Comparison of ENCODE assay signal across 1 cellular context in the genomic region with DNA sequence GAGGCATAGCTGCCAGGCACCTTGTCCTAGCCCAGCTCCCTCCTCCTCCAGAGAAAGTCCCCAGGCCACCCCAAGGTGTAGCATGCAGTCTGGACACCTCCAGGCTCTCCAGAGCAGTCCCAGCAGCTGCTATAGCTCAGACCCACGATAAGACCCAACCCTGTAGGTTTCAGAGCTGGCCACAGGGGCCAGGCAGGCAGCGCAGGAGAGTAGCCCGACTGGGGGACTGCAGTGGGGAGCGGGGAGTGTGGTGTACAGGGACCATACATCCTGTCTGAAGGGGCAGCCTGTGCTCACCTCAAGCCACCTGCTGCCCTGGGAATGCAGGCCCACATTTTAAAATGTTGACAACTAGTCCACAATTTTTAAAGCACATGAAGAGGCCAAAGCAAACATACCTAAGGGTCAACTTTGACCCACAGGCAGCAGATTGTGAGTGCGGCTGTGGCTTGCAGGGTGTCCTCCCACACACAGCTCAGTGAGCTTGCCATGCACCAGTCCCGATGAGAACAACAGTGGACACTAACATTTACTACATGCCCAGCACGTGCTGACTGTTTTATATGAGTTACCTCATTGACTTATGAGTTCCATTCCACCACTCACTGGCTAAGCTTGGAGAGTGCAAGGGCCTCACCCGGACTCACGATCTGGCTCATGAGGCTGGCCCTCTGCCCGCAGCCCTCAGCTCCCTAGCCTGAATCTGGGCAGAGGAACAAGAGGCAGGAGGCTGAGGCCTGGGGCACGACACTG.
A peak's percentile ranks its signal among the peaks of the same experiment; 100 is the strongest.
TF ChIP-seq lines count a peak whose summit lies in the region.

No MANE protein-coding gene starts in this region.

TF ChIP-seq in HepG2, 621 proteins besides CTCF, POLR2A, EP300 and RAD21 (continued from another document and continues in another):
- TF ChIP-seq HNRNPL (IDR thresholded peaks at IDR 0.05; ENCODE audit: low read depth, low read length) (0 out of 2 replicates have a peak, but pooled peaks have one; percentile 31), RFX5 (IDR thresholded peaks at IDR 0.05; ENCODE audit: low read depth, low read length) (no peak), ZNF331 (CRISPR knock-in tag; IDR thresholded peaks at IDR 0.05) (peak; percentile 63; the same call in 1 of the 2 replicates), NR2F6 (IDR thresholded peaks at IDR 0.05) (peak; percentile 81), NR2F6 (CRISPR knock-in tag; IDR thresholded peaks at IDR 0.05) (peak; percentile 85), STAT5B (CRISPR knock-in tag; IDR thresholded peaks at IDR 0.05) (no peak), FLYWCH1 (CRISPR knock-in tag; IDR thresholded peaks at IDR 0.05) (no peak), ZNF496 (CRISPR knock-in tag; IDR thresholded peaks at IDR 0.05; ENCODE audit: insufficient replicate concordance) (no peak), DMAP1 (CRISPR knock-in tag; IDR thresholded peaks at IDR 0.05) (peak; percentile 43; the same call in 1 of the 2 replicates), FOXA1 (IDR thresholded peaks at IDR 0.05) (no peak), FOXA1 (CRISPR knock-in tag; IDR thresholded peaks at IDR 0.05) (peak; percentile 51), ZNF446 (CRISPR knock-in tag; IDR thresholded peaks at IDR 0.05) (no peak), KAT7 (CRISPR knock-in tag; IDR thresholded peaks at IDR 0.05; ENCODE audit: borderline replicate concordance) (no peak), POLR2AphosphoS5 (IDR thresholded peaks at IDR 0.05; ENCODE audit: low read depth, low read length) (no peak), GATAD2A (CRISPR knock-in tag; IDR thresholded peaks at IDR 0.05) (peak; percentile 72), NRL (CRISPR knock-in tag; IDR thresholded peaks at IDR 0.05; ENCODE audit: borderline replicate concordance) (no peak), ZNF572 (CRISPR knock-in tag; IDR thresholded peaks at IDR 0.05) (no peak), ZFP36L1 (CRISPR knock-in tag; IDR thresholded peaks at IDR 0.05) (no peak), ZNF589 (CRISPR knock-in tag; conservative IDR thresholded peaks at IDR 0.05) (peak; percentile 58; the same call in 1 of the 2 replicates)
- TF ChIP-seq, protein P1, sequence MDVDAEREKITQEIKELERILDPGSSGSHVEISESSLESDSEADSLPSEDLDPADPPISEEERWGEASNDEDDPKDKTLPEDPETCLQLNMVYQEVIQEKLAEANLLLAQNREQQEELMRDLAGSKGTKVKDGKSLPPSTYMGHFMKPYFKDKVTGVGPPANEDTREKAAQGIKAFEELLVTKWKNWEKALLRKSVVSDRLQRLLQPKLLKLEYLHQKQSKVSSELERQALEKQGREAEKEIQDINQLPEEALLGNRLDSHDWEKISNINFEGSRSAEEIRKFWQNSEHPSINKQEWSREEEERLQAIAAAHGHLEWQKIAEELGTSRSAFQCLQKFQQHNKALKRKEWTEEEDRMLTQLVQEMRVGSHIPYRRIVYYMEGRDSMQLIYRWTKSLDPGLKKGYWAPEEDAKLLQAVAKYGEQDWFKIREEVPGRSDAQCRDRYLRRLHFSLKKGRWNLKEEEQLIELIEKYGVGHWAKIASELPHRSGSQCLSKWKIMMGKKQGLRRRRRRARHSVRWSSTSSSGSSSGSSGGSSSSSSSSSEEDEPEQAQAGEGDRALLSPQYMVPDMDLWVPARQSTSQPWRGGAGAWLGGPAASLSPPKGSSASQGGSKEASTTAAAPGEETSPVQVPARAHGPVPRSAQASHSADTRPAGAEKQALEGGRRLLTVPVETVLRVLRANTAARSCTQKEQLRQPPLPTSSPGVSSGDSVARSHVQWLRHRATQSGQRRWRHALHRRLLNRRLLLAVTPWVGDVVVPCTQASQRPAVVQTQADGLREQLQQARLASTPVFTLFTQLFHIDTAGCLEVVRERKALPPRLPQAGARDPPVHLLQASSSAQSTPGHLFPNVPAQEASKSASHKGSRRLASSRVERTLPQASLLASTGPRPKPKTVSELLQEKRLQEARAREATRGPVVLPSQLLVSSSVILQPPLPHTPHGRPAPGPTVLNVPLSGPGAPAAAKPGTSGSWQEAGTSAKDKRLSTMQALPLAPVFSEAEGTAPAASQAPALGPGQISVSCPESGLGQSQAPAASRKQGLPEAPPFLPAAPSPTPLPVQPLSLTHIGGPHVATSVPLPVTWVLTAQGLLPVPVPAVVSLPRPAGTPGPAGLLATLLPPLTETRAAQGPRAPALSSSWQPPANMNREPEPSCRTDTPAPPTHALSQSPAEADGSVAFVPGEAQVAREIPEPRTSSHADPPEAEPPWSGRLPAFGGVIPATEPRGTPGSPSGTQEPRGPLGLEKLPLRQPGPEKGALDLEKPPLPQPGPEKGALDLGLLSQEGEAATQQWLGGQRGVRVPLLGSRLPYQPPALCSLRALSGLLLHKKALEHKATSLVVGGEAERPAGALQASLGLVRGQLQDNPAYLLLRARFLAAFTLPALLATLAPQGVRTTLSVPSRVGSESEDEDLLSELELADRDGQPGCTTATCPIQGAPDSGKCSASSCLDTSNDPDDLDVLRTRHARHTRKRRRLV (CRISPR knock-in tag; IDR thresholded peaks at IDR 0.05): no peak
- TF ChIP-seq, protein P2, sequence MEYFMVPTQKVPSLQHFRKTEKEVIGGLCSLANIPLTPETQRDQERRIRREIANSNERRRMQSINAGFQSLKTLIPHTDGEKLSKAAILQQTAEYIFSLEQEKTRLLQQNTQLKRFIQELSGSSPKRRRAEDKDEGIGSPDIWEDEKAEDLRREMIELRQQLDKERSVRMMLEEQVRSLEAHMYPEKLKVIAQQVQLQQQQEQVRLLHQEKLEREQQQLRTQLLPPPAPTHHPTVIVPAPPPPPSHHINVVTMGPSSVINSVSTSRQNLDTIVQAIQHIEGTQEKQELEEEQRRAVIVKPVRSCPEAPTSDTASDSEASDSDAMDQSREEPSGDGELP (IDR thresholded peaks at IDR 0.05; ENCODE audit: borderline replicate concordance, low read depth): 0 out of 2 replicates have a peak, but pooled peaks have one; percentile 35
- TF ChIP-seq, protein P3, sequence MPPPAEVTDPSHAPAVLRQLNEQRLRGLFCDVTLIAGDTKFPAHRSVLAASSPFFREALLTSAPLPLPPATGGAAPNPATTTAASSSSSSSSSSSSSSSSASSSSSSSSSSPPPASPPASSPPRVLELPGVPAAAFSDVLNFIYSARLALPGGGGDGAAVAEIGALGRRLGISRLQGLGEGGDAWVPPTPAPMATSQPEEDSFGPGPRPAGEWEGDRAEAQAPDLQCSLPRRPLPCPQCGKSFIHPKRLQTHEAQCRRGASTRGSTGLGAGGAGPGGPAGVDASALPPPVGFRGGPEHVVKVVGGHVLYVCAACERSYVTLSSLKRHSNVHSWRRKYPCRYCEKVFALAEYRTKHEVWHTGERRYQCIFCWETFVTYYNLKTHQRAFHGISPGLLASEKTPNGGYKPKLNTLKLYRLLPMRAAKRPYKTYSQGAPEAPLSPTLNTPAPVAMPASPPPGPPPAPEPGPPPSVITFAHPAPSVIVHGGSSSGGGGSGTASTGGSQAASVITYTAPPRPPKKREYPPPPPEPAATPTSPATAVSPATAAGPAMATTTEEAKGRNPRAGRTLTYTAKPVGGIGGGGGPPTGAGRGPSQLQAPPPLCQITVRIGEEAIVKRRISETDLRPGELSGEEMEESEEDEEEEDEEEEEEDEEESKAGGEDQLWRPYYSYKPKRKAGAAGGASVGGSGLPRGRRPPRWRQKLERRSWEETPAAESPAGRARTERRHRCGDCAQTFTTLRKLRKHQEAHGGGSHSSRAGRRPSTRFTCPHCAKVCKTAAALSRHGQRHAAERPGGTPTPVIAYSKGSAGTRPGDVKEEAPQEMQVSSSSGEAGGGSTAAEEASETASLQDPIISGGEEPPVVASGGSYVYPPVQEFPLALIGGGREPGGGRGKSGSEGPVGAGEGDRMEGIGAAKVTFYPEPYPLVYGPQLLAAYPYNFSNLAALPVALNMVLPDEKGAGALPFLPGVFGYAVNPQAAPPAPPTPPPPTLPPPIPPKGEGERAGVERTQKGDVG (CRISPR knock-in tag; IDR thresholded peaks at IDR 0.05; ENCODE audit: borderline replicate concordance): 0 out of 2 replicates have a peak, but pooled peaks have one; percentile 42
- TF ChIP-seq, protein P4, sequence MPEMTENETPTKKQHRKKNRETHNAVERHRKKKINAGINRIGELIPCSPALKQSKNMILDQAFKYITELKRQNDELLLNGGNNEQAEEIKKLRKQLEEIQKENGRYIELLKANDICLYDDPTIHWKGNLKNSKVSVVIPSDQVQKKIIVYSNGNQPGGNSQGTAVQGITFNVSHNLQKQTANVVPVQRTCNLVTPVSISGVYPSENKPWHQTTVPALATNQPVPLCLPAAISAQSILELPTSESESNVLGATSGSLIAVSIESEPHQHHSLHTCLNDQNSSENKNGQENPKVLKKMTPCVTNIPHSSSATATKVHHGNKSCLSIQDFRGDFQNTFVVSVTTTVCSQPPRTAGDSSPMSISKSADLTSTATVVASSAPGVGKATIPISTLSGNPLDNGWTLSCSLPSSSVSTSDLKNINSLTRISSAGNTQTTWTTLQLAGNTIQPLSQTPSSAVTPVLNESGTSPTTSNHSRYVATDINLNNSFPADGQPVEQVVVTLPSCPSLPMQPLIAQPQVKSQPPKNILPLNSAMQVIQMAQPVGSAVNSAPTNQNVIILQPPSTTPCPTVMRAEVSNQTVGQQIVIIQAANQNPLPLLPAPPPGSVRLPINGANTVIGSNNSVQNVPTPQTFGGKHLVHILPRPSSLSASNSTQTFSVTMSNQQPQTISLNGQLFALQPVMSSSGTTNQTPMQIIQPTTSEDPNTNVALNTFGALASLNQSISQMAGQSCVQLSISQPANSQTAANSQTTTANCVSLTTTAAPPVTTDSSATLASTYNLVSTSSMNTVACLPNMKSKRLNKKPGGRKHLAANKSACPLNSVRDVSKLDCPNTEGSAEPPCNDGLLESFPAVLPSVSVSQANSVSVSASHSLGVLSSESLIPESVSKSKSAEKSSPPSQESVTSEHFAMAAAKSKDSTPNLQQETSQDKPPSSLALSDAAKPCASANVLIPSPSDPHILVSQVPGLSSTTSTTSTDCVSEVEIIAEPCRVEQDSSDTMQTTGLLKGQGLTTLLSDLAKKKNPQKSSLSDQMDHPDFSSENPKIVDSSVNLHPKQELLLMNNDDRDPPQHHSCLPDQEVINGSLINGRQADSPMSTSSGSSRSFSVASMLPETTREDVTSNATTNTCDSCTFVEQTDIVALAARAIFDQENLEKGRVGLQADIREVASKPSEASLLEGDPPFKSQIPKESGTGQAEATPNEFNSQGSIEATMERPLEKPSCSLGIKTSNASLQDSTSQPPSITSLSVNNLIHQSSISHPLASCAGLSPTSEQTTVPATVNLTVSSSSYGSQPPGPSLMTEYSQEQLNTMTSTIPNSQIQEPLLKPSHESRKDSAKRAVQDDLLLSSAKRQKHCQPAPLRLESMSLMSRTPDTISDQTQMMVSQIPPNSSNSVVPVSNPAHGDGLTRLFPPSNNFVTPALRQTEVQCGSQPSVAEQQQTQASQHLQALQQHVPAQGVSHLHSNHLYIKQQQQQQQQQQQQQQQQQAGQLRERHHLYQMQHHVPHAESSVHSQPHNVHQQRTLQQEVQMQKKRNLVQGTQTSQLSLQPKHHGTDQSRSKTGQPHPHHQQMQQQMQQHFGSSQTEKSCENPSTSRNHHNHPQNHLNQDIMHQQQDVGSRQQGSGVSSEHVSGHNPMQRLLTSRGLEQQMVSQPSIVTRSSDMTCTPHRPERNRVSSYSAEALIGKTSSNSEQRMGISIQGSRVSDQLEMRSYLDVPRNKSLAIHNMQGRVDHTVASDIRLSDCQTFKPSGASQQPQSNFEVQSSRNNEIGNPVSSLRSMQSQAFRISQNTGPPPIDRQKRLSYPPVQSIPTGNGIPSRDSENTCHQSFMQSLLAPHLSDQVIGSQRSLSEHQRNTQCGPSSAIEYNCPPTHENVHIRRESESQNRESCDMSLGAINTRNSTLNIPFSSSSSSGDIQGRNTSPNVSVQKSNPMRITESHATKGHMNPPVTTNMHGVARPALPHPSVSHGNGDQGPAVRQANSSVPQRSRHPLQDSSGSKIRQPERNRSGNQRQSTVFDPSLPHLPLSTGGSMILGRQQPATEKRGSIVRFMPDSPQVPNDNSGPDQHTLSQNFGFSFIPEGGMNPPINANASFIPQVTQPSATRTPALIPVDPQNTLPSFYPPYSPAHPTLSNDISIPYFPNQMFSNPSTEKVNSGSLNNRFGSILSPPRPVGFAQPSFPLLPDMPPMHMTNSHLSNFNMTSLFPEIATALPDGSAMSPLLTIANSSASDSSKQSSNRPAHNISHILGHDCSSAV (CRISPR knock-in tag; IDR thresholded peaks at IDR 0.05; ENCODE audit: borderline replicate concordance): no peak
- TF ChIP-seq, protein P5, sequence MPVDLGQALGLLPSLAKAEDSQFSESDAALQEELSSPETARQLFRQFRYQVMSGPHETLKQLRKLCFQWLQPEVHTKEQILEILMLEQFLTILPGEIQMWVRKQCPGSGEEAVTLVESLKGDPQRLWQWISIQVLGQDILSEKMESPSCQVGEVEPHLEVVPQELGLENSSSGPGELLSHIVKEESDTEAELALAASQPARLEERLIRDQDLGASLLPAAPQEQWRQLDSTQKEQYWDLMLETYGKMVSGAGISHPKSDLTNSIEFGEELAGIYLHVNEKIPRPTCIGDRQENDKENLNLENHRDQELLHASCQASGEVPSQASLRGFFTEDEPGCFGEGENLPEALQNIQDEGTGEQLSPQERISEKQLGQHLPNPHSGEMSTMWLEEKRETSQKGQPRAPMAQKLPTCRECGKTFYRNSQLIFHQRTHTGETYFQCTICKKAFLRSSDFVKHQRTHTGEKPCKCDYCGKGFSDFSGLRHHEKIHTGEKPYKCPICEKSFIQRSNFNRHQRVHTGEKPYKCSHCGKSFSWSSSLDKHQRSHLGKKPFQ (CRISPR knock-in tag; IDR thresholded peaks at IDR 0.05; ENCODE audit: insufficient replicate concordance): no peak
- TF ChIP-seq, protein P6, sequence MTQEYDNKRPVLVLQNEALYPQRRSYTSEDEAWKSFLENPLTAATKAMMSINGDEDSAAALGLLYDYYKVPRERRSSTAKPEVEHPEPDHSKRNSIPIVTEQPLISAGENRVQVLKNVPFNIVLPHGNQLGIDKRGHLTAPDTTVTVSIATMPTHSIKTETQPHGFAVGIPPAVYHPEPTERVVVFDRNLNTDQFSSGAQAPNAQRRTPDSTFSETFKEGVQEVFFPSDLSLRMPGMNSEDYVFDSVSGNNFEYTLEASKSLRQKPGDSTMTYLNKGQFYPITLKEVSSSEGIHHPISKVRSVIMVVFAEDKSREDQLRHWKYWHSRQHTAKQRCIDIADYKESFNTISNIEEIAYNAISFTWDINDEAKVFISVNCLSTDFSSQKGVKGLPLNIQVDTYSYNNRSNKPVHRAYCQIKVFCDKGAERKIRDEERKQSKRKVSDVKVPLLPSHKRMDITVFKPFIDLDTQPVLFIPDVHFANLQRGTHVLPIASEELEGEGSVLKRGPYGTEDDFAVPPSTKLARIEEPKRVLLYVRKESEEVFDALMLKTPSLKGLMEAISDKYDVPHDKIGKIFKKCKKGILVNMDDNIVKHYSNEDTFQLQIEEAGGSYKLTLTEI (CRISPR knock-in tag; conservative IDR thresholded peaks at IDR 0.05): no peak
- TF ChIP-seq, protein P7, sequence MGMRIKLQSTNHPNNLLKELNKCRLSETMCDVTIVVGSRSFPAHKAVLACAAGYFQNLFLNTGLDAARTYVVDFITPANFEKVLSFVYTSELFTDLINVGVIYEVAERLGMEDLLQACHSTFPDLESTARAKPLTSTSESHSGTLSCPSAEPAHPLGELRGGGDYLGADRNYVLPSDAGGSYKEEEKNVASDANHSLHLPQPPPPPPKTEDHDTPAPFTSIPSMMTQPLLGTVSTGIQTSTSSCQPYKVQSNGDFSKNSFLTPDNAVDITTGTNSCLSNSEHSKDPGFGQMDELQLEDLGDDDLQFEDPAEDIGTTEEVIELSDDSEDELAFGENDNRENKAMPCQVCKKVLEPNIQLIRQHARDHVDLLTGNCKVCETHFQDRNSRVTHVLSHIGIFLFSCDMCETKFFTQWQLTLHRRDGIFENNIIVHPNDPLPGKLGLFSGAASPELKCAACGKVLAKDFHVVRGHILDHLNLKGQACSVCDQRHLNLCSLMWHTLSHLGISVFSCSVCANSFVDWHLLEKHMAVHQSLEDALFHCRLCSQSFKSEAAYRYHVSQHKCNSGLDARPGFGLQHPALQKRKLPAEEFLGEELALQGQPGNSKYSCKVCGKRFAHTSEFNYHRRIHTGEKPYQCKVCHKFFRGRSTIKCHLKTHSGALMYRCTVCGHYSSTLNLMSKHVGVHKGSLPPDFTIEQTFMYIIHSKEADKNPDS (CRISPR knock-in tag; IDR thresholded peaks at IDR 0.05): no peak
